ENCODE assay signal across 8 cellular contexts in genomic region chr21:28745131-28746055, GRCh38.
DNase-seq lines count a peak whose midpoint lies in the region; ATAC-seq and TF ChIP-seq lines count a peak whose summit lies in the region.

No MANE protein-coding gene starts in this region.

- H3K4me3 ChIP-seq in cardiac muscle cell (no peak overlapping the region), transverse colon (peak overlapping the region; percentile 17 to 58 (median 36))

- H3K4me1 ChIP-seq in cardiac muscle cell (ENCODE audit: low read depth) (peaks cover 27% of the 10 kb centered on the region), transverse colon (peaks cover 0 to 9% (median 2%) of the 10 kb centered on the region in 4 donors)

- no peak overlapping the region for H3K4me3 Mint-ChIP-seq in activated naive CD8-positive, alpha-beta T cell treated with anti-CD3 and anti-CD28 coated beads, Interleukin-2, amount 50 U/mL, for 24 hours

- H3K36me3 ChIP-seq in cardiac muscle cell (no peaks in the 10 kb centered on the region), transverse colon (no peaks in the 10 kb centered on the region)

- in situ Hi-C loops in transverse colon (cut with MboI; ENCODE audit: low pct_ligation_motif_present in 1 of 4, low pct_unique_long_range_greater_than_20kb in 1 of 4, low sequenced_read_pairs in 3 of 4), result loop anchor here (5.0 to 25.0 kb wide), 7 partner anchors 189 to 1893 kb away; no protein-coding TSS in a partner anchor

- no peaks in the 10 kb centered on the region for H3K36me3 Mint-ChIP-seq in activated naive CD8-positive, alpha-beta T cell treated with anti-CD3 and anti-CD28 coated beads, Interleukin-2, amount 50 U/mL, for 24 hours (ENCODE audit: low read depth)

- no peaks in the 10 kb centered on the region for H3K9me3 ChIP-seq in cardiac muscle cell (ENCODE audit: low read depth)
- no peaks in the 10 kb centered on the region for H3K9me3 ChIP-seq in transverse colon

- WGBS in transverse colon (ENCODE audit: low coverage in 1 of 2), 2 donors, result 5 to 10% methylated on average over 16 of the region's 16 CpGs

- H3K27me3 ChIP-seq in cardiac muscle cell (no peaks in the 10 kb centered on the region), transverse colon (no peaks in the 10 kb centered on the region)

- no peak for TF ChIP-seq POLR2A in transverse colon (IDR thresholded peaks at IDR 0.05)

- TF ChIP-seq CTCF in GM10266 (IDR thresholded peaks at IDR 0.05; ENCODE audit: control insufficient read depth, insufficient read depth, low read depth, missing control alignments), result peak; percentile 87
- TF ChIP-seq CTCF in cardiac muscle cell (IDR thresholded peaks at IDR 0.05; ENCODE audit: low read depth, low read length), result peak; percentile 84
- TF ChIP-seq CTCF in transverse colon (IDR thresholded peaks at IDR 0.05), result peak; percentile 88 to 99 (median 93)

- TF ChIP-seq EP300 in transverse colon (IDR thresholded peaks at IDR 0.05; ENCODE audit: low read depth), result no peak

- no peaks in the 10 kb centered on the region for H3K9me3 Mint-ChIP-seq in activated naive CD8-positive, alpha-beta T cell treated with anti-CD3 and anti-CD28 coated beads, Interleukin-2, amount 50 U/mL, for 24 hours

- H3K27me3 Mint-ChIP-seq in activated naive CD8-positive, alpha-beta T cell treated with anti-CD3 and anti-CD28 coated beads, Interleukin-2, amount 50 U/mL, for 24 hours, result no peaks in the 10 kb centered on the region

- H3K27ac ChIP-seq in cardiac muscle cell (peak overlapping the region; percentile 23), transverse colon (peak overlapping the region; percentile 48 to 70 (median 62))

- peak; percentile 47 for DNase-seq in GM10266 (ENCODE audit: extremely low spot score)
- peak; percentile 45 for DNase-seq in NCI-H1092 (lab: John Stamatoyannopoulos, UW)
- DNase-seq in SKM-1 (lab: John Stamatoyannopoulos, UW; ENCODE audit: unreplicated experiment), result peak; percentile 65
- peak; percentile 72 for DNase-seq in activated naive CD8-positive, alpha-beta T cell treated with anti-CD3 and anti-CD28 coated beads, Interleukin-2, amount 50 U/mL, for 24 hours
- peak; percentile 85 to 94 for DNase-seq in cardiac muscle cell (ENCODE audit: low read depth in 1 of 2, low spot score in 1 of 2)
- DNase-seq in pons (ENCODE audit: low spot score), result peak; percentile 94
- DNase-seq in transverse colon, result peak; percentile 78

- no peaks in the 10 kb centered on the region for H3K4me1 Mint-ChIP-seq in activated naive CD8-positive, alpha-beta T cell treated with anti-CD3 and anti-CD28 coated beads, Interleukin-2, amount 50 U/mL, for 24 hours

- no peak overlapping the region for H3K27ac Mint-ChIP-seq in activated naive CD8-positive, alpha-beta T cell treated with anti-CD3 and anti-CD28 coated beads, Interleukin-2, amount 50 U/mL, for 24 hours

- peak; percentile 86 for ATAC-seq in HG02623 (IDR thresholded peaks at IDR 0.05; ENCODE audit: unreplicated experiment)
- ATAC-seq in activated naive CD8-positive, alpha-beta T cell treated with anti-CD3 and anti-CD28 coated beads, Interleukin-2, amount 50 U/mL, for 24 hours, result peak; percentile 79

- intact Hi-C loops in transverse colon (cut with DNase I; ENCODE audit: low total_unique reads), result loop anchor here (10.0 kb wide), 1 partner anchor 231 kb away; no protein-coding TSS in a partner anchor
